ENCODE assay signal across 16 cellular contexts in genomic region chr3:179591313-179591712, GRCh38.
"Had no signal": no experiment of that assay in that cellular context is flagged by ENCODE, and none has a peak within 500 bp of the region (broad histone marks: within the 10 kb centered on the region; RNA-seq: fewer than 3 reads in every experiment).

No MANE protein-coding gene starts in this region.

- H3K4me3 ChIP-seq: hepatocyte, mucosa of descending colon, stomach, testis had no signal

- H3K9me3 Mint-ChIP-seq: activated naive CD8-positive, alpha-beta T cell treated with anti-CD3 and anti-CD28 coated beads, Interleukin-2, amount 10 ng/mL, durations not matched to agents 7 days and 5 days; memory B cell; naive thymus-derived CD4-positive, alpha-beta T cell had no signal

- H3K27ac ChIP-seq: hepatocyte, parathyroid adenoma, stomach, testis had no signal

- H3K27me3 Mint-ChIP-seq: activated CD8-positive, alpha-beta memory T cell treated with anti-CD3 and anti-CD28 coated beads, Interleukin-2, amount 10 ng/mL, durations not matched to agents 7 days and 5 days; activated naive CD8-positive, alpha-beta T cell treated with anti-CD3 and anti-CD28 coated beads, Interleukin-2, amount 10 ng/mL, durations not matched to agents 7 days and 5 days; memory B cell; naive thymus-derived CD4-positive, alpha-beta T cell had no signal

- H3K27me3 ChIP-seq: hepatocyte, stomach, testis had no signal

- H3K4me1 Mint-ChIP-seq: activated naive CD8-positive, alpha-beta T cell treated with anti-CD3 and anti-CD28 coated beads, Interleukin-2, amount 10 ng/mL, durations not matched to agents 7 days and 5 days; memory B cell; naive thymus-derived CD4-positive, alpha-beta T cell had no signal

- H3K4me3 Mint-ChIP-seq: activated CD8-positive, alpha-beta memory T cell treated with anti-CD3 and anti-CD28 coated beads, Interleukin-2, amount 10 ng/mL, durations not matched to agents 7 days and 5 days; activated naive CD8-positive, alpha-beta T cell treated with anti-CD3 and anti-CD28 coated beads, Interleukin-2, amount 10 ng/mL, durations not matched to agents 7 days and 5 days; memory B cell had no signal

- H3K4me1 ChIP-seq: parathyroid adenoma, stomach, testis had no signal

- H3K27ac Mint-ChIP-seq: activated naive CD8-positive, alpha-beta T cell treated with anti-CD3 and anti-CD28 coated beads, Interleukin-2, amount 10 ng/mL, durations not matched to agents 7 days and 5 days; memory B cell had no signal

- ATAC-seq: activated CD8-positive, alpha-beta memory T cell treated with anti-CD3 and anti-CD28 coated beads, Interleukin-2, amount 10 ng/mL, durations not matched to agents 7 days and 5 days; esophagus mucosa; mucosa of descending colon; naive thymus-derived CD4-positive, alpha-beta T cell had no signal

- H3K9me3 ChIP-seq: mucosa of descending colon, stomach, testis had no signal

- DNase-seq: activated CD8-positive, alpha-beta memory T cell treated with anti-CD3 and anti-CD28 coated beads, Interleukin-2, amount 10 ng/mL, durations not matched to agents 7 days and 5 days; activated gamma-delta T cell treated with Interleukin-2 at 50 U/mL for 16 hours; activated naive CD8-positive, alpha-beta T cell treated with anti-CD3 and anti-CD28 coated beads, Interleukin-2, amount 10 ng/mL, durations not matched to agents 7 days and 5 days; activated T-cell treated with anti-CD3 and anti-CD28 coated beads, Interleukin-2, amount 50 U/mL, for 48 hours; aorta; islet precursor cell; mucosa of descending colon; naive thymus-derived CD4-positive, alpha-beta T cell; stimulated activated CD4-positive, alpha-beta T cell treated with anti-CD3 and anti-CD28 coated beads, Interleukin-12 subunit alpha, Interleukin-12 subunit beta, amount 100 ng/mL, for 4 hours; stimulated activated CD4-positive, alpha-beta T cell treated with anti-CD3 and anti-CD28 coated beads, Interleukin-2, amount 100 ng/mL, for 24 hours; stomach; testis had no signal
